Comparison of ENCODE assay signal across 11 cellular contexts in genomic region chr4:47483722-47484121, GRCh38. TPM values are rescaled to one million over a fixed set of nuclear protein-coding genes. Genes with fewer than 3 reads are reported as not detected.
DNase-seq lines count a peak whose midpoint lies in the region; TF ChIP-seq lines count a peak whose summit lies in the region.
"Had no signal": no experiment of that assay in that cellular context is flagged by ENCODE, and none has a peak within 500 bp of the region (broad histone marks: within the 10 kb centered on the region; RNA-seq: fewer than 3 reads in every experiment).

No MANE protein-coding gene starts in this region.

- H3K27ac Mint-ChIP-seq in endodermal cell = no peak overlapping the region

- H3K4me3 ChIP-seq in Karpas-422 (ENCODE audit: low read length) = peak overlapping the region; percentile 86; the same call in 1 of the 2 replicates
- H3K4me3 ChIP-seq in esophagus (ENCODE audit: low read depth in 1 of 2, low read length in 2 of 2) = no peak overlapping the region
- H3K4me3 ChIP-seq in endodermal cell (ENCODE audit: low read length) = no peak overlapping the region

- H3K36me3 ChIP-seq in Karpas-422 (ENCODE audit: insufficient read depth, low read length) (no peaks in the 10 kb centered on the region), esophagus (ENCODE audit: control insufficient read depth in 2 of 2, insufficient read depth in 2 of 2, low read length in 1 of 2) (no peaks in the 10 kb centered on the region), endodermal cell (ENCODE audit: control insufficient read depth, insufficient read depth, low read length) (no peaks in the 10 kb centered on the region)

- H3K79me2 ChIP-seq in Karpas-422 (ENCODE audit: low read length) = peaks cover 26% of the 10 kb centered on the region

- H3K27ac ChIP-seq in Karpas-422 (ENCODE audit: low read length) = peak overlapping the region; percentile 87
- H3K27ac ChIP-seq in esophagus (ENCODE audit: low read depth in 2 of 2, low read length in 1 of 2) = peak overlapping the region; percentile 77 to 97
- no peak overlapping the region for H3K27ac ChIP-seq in endodermal cell (ENCODE audit: low read depth, low read length)

- H3K4me2 ChIP-seq in Karpas-422 (ENCODE audit: low read depth, low read length, poor library complexity, severe bottlenecking) = peak overlapping the region; percentile 98

- peaks cover 30% of the 10 kb centered on the region for H3K27me3 Mint-ChIP-seq in endodermal cell (ENCODE audit: insufficient read depth)
- H3K27me3 Mint-ChIP-seq: stimulated activated naive CD8-positive, alpha-beta T cell treated with anti-CD3 and anti-CD28 coated beads, Interleukin-15, Interleukin-2, amounts not matched to agents 100 ng/mL and 50 ng/mL, for 24 hours had no signal

- no peaks in the 10 kb centered on the region for H3K36me3 Mint-ChIP-seq in endodermal cell (ENCODE audit: low read depth)

- no peaks in the 10 kb centered on the region for H4K20me1 ChIP-seq in Karpas-422 (ENCODE audit: insufficient read depth, low read depth, low read length)

- H3K4me1 Mint-ChIP-seq in endodermal cell = peaks cover 9% of the 10 kb centered on the region

- H3K9ac ChIP-seq in Karpas-422 (ENCODE audit: low read length) = peak overlapping the region; percentile 84
- H3K9ac ChIP-seq in endodermal cell (ENCODE audit: extremely low read depth, low read length, poor library complexity, severe bottlenecking) = no peak overlapping the region

- H3K9me2 ChIP-seq in Karpas-422 (replicated peaks; ENCODE audit: insufficient read depth, low read length) = no peaks in the 10 kb centered on the region

- peak overlapping the region; percentile 86 for H2AFZ ChIP-seq in Karpas-422 (ENCODE audit: low read length)

- H3K9me3 Mint-ChIP-seq in endodermal cell = peaks cover 2% of the 10 kb centered on the region
- H3K9me3 Mint-ChIP-seq: stimulated activated naive CD8-positive, alpha-beta T cell treated with anti-CD3 and anti-CD28 coated beads, Interleukin-15, Interleukin-2, amounts not matched to agents 100 ng/mL and 50 ng/mL, for 24 hours had no signal

- no peak overlapping the region for H3K4me3 Mint-ChIP-seq in endodermal cell

- H3K9me3 ChIP-seq in Karpas-422 (ENCODE audit: low read length) (no peaks in the 10 kb centered on the region), esophagus (ENCODE audit: control insufficient read depth in 2 of 2, insufficient read depth in 1 of 2, low read depth in 1 of 2, low read length in 1 of 2) (no peaks in the 10 kb centered on the region), endodermal cell (ENCODE audit: control insufficient read depth, low read length) (peaks cover 4% of the 10 kb centered on the region)

- H3K27me3 ChIP-seq in Karpas-422 (ENCODE audit: low read length) (no peaks in the 10 kb centered on the region), esophagus (ENCODE audit: control insufficient read depth in 1 of 2, insufficient read depth in 2 of 2, low read length in 2 of 2) (no peaks in the 10 kb centered on the region), endodermal cell (ENCODE audit: control insufficient read depth, insufficient read depth, low read length, poor library complexity, severe bottlenecking) (peaks cover 41% of the 10 kb centered on the region)

- TF ChIP-seq CTCF in GM12874 (IDR thresholded peaks at IDR 0.05; ENCODE audit: insufficient read depth, low read depth, low read length) = 0 out of 2 replicates have a peak, but pooled peaks have one; percentile 7
- no peak for TF ChIP-seq CTCF in endodermal cell (conservative IDR thresholded peaks at IDR 0.05)

- WGBS in esophagus, 2 donors = 52 to 74% methylated on average over 3 of the region's 3 CpGs
- 76 to 83% methylated on average over 2 to 3 of the region's 3 CpGs for WGBS in endodermal cell (ENCODE audit: insufficient coverage in 1 of 2, insufficient read length in 1 of 2), 2 experiments

- DNase-seq in Karpas-422 (peak; percentile 86), renal cortical epithelial cell (ENCODE audit: low read depth) (peak; percentile 88), T-helper 9 cell (no peak), endodermal cell (no peak), dedifferentiated amniotic fluid mesenchymal stem cell (ENCODE audit: extremely low spot score) (no peak)
- DNase-seq in stimulated activated naive CD4-positive, alpha-beta T cell treated with Interleukin-2 at 50 U/mL for 16 hours (lab: John Stamatoyannopoulos, UW) = no peak
- DNase-seq: activated gamma-delta T cell treated with Interleukin-2 at 50 U/mL for 16 hours, DMS 273 treated with DMSO at 0.1 percent for 48 hours had no signal

- H3K4me1 ChIP-seq in Karpas-422 (ENCODE audit: low read length) (peaks cover 60% of the 10 kb centered on the region), esophagus (ENCODE audit: control insufficient read depth in 2 of 2, insufficient read depth in 2 of 2, low read length in 1 of 2) (no peaks in the 10 kb centered on the region), endodermal cell (ENCODE audit: control insufficient read depth, insufficient read depth, low read length) (no peaks in the 10 kb centered on the region)

RNA-seq across cellular contexts. Expression of gene ATP10D, which starts 1.4 kb away (rescaled TPM):
- total RNA-seq in Karpas-422 (2014; rRNA removed; shearing (Covaris generic); ENCODE audit: low replicate concordance) = 18.9 and 27.4 TPM in 2 replicates
- 1 to 10 TPM; 5.6 to 9.4 TPM for polyA plus RNA-seq in esophagus
- total RNA-seq in renal cortical epithelial cell (76.8 and 137 TPM in 2 replicates), endodermal cell (1 to 10 TPM in 1 of 2 donors, under 1 TPM in 1; 0.27 to 1.1 TPM)
- polyA plus RNA-seq in endodermal cell (2013, experiment 1 of 2) = 3.8 TPM
- polyA plus RNA-seq in endodermal cell (2013, experiment 2 of 2) = 5.6 TPM

RNA-seq across cellular contexts. Expression of gene COMMD8, which starts 20.2 kb away (rescaled TPM):
- 25.4 and 94.5 TPM in 2 replicates for total RNA-seq in Karpas-422 (2014; rRNA removed; shearing (Covaris generic); ENCODE audit: low replicate concordance)
- polyA plus RNA-seq in esophagus = 10 to 100 TPM; 14.8 to 21.4 TPM
- 56.8 and 78.8 TPM in 2 replicates for total RNA-seq in renal cortical epithelial cell
- 10 to 100 TPM; 14.7 to 17.9 TPM for total RNA-seq in endodermal cell
- 20.4 TPM for polyA plus RNA-seq in endodermal cell (2013, experiment 1 of 2)
- polyA plus RNA-seq in endodermal cell (2013, experiment 2 of 2) = 22.9 TPM

Comparison
In these comparisons a context has a peak if more than half of its experiments do, and no peak if none do; other contexts are left out.
1. DNase-seq: peak in Karpas-422 (single experiment) and renal cortical epithelial cell (single experiment); none in stimulated activated naive CD4-positive, alpha-beta T cell treated with Interleukin-2 at 50 U/mL for 16 hours (single experiment), T-helper 9 cell (single experiment), endodermal cell (single experiment) and dedifferentiated amniotic fluid mesenchymal stem cell (single experiment).